Comparison of ENCODE assay signal across 11 cellular contexts in the genomic region with DNA sequence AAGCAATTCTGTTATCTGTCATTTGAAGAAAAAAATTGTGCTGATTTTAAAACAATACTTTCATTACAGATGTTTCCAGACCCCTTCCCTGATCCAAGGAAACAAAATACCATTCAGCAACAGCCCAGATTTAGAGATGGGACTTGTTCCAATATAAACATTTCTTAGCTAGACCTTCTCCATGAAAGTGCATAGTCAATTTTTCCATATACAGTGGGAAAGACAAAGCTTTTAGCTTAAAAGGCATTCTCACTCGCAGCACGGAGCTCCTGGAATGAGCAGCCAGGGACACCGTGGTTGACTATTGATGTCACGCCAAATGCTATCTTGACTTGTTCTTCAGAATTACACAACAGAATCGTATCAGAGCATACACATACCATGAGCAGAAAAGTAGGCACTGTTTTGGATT. TPM values are rescaled to one million over a fixed set of nuclear protein-coding genes. Genes with fewer than 3 reads are reported as not detected.
DNase-seq lines count a peak whose midpoint lies in the region; ATAC-seq and TF ChIP-seq lines count a peak whose summit lies in the region.
"Had no signal": no experiment of that assay in that cellular context is flagged by ENCODE, and none has a peak within 500 bp of the region (broad histone marks: within the 10 kb centered on the region; RNA-seq: fewer than 3 reads in every experiment).

No MANE protein-coding gene starts in this region.

- in situ Hi-C loops in astrocyte of the cerebellum (cut with HindIII; ENCODE audit: low sequenced_read_pairs) = no loop called here

- TF ChIP-seq CTCF in astrocyte of the cerebellum (IDR thresholded peaks at IDR 0.05; ENCODE audit: low read depth, low read length, missing control alignments) = no peak

- H3K4me3 ChIP-seq in astrocyte of the cerebellum (ENCODE audit: low read depth, low read length) (no peak overlapping the region), skeletal muscle cell (ENCODE audit: low read depth, low read length) (no peak overlapping the region)

- peak; percentile 81 for DNase-seq in H4 (ENCODE audit: low spot score)
- peak; percentile 91 for DNase-seq in astrocyte of the cerebellum (ENCODE audit: low read depth)
- no peak for DNase-seq in left cardiac atrium
- peak; percentile 85 for DNase-seq in skeletal muscle cell (ENCODE audit: low read depth)
- DNase-seq in AG08396 (ENCODE audit: low spot score) = no peak
- DNase-seq in HK-2 (ENCODE audit: unreplicated experiment) = no peak
- DNase-seq: Caco-2, islet precursor cell, NCI-H446 had no signal

- intact Hi-C loops in left cardiac atrium (cut with DNase I) = no loop called here

- ATAC-seq in left cardiac atrium = peak; percentile 42 to 55
- ATAC-seq in GM19452 (IDR thresholded peaks at IDR 0.05; ENCODE audit: unreplicated experiment) = no peak
- ATAC-seq in GM18502 (IDR thresholded peaks at IDR 0.05; ENCODE audit: poor library complexity, unreplicated experiment) = no peak

RNA-seq across cellular contexts. Expression of gene LAMA4, which starts 21.5 kb away (rescaled TPM):
- total RNA-seq in H4 (2014; rRNA removed; shearing (Covaris generic)) = 16.4 and 18.4 TPM in 2 replicates
- 10 to 100 TPM; 63.7 to 87.8 TPM for total RNA-seq in left cardiac atrium
- total RNA-seq: Caco-2 had no signal

Comparison
In these comparisons a context has a peak if more than half of its experiments do, and no peak if none do; other contexts are left out.
1. DNase-seq: peak in H4 (single experiment), astrocyte of the cerebellum (single experiment) and skeletal muscle cell (single experiment); none in left cardiac atrium (single experiment), AG08396 (single experiment) and HK-2 (single experiment).
2. ATAC-seq: peak in left cardiac atrium (2 of 2); none in GM19452 (single experiment) and GM18502 (single experiment).